ENCODE assay signal across 3 cellular contexts in genomic region chr1:1484976-1485750, GRCh38. TPM values are rescaled to one million over a fixed set of nuclear protein-coding genes. Genes with fewer than 3 reads are reported as not detected.
"Had no signal": no experiment of that assay in that cellular context is flagged by ENCODE, and none has a peak within 500 bp of the region (broad histone marks: within the 10 kb centered on the region; RNA-seq: fewer than 3 reads in every experiment).

No MANE protein-coding gene starts in this region.

RNA-seq across cellular contexts. Expression of gene ATAD3C, which starts 35.7 kb away (rescaled TPM):
- total RNA-seq: M059J, RPMI7951, SJSA1 had no signal

RNA-seq across cellular contexts. Expression of gene TMEM240, which starts 55.3 kb away (rescaled TPM):
- total RNA-seq: RPMI7951 had no signal
